ENCODE assay signal across 27 cellular contexts in the genomic region with DNA sequence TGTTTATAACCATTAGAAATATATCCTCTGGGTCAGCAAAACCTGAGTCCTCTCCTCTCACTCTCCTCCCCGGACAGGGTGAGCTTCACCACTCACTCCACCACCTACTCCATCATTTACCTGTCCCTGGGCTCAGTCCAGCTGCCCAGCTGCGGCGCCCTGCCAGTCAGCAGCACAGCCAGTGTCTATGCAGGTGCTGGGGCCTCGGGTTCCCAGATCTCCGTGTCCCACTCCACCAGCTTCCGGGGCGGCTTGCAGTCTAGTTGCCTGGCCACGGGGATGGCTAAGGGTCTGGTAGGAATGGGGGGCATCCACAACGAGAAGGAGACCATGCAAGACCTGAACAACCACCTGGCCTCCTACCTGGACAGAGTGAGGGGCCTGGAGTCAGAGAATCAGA.
DNase-seq lines count a peak whose midpoint lies in the region; ATAC-seq, FAIRE-seq and TF ChIP-seq lines count a peak whose summit lies in the region.
"Had no signal": no experiment of that assay in that cellular context is flagged by ENCODE, and none has a peak within 500 bp of the region (broad histone marks: within the 10 kb centered on the region; RNA-seq: fewer than 3 reads in every experiment).

No MANE protein-coding gene starts in this region.

- CTCF ChIA-PET in H1 (lab: Charles Lee; ENCODE audit: partially characterized antibody), result no interaction called here

- H3K56ac ChIP-seq in H1 (replicated peaks; ENCODE audit: insufficient read length, low read depth, low read length), result no peak overlapping the region

- H3K4me2 ChIP-seq in H1 (ENCODE audit: insufficient read depth in 1 of 2, low read depth in 2 of 2, low read length in 2 of 2) (no peak overlapping the region), GM23248 (ENCODE audit: unreplicated experiment) (no peak overlapping the region)
- H3K4me2 ChIP-seq: A549; BLaER1 treated with 17β-estradiol and CSF1 and Interleukin-3, amounts not matched to agents 10 nM and 100 nM had no signal

- H3K4ac ChIP-seq in H1 (replicated peaks; ENCODE audit: insufficient read length, low read depth, low read length), result no peak overlapping the region

- no peak overlapping the region for H4K91ac ChIP-seq in H1 (replicated peaks; ENCODE audit: insufficient read length, low read length)

- no peak overlapping the region for H2BK12ac ChIP-seq in H1 (ENCODE audit: low read depth, low read length)

- no peaks in the 10 kb centered on the region for H3K4me1 Mint-ChIP-seq in T-helper 17 cell
- H3K4me1 Mint-ChIP-seq: B cell had no signal

- POLR2A ChIA-PET in H1 (lab: Charles Lee; ENCODE audit: partially characterized antibody), result no interaction called here

- H3K36me3 Mint-ChIP-seq in T-helper 17 cell (ENCODE audit: low read depth), result no peaks in the 10 kb centered on the region
- H3K36me3 Mint-ChIP-seq: CD8-positive, alpha-beta T cell had no signal

- H2BK5ac ChIP-seq in H1 (ENCODE audit: low read depth, low read length), result no peak overlapping the region

- TF ChIP-seq RAD21 in H1 (IDR thresholded peaks at IDR 0.05 in 1 of 2, conservative IDR thresholded peaks at IDR 0.05 in 1 of 2; ENCODE audit: low read depth in 2 of 2, low read length in 2 of 2), result no peak

- H3K27ac Mint-ChIP-seq in T-helper 17 cell, result no peak overlapping the region
- H3K27ac Mint-ChIP-seq: B cell; CD4-positive, alpha-beta T cell; CD8-positive, alpha-beta T cell had no signal

- H2AFZ ChIP-seq in H1 (ENCODE audit: low read length) (no peak overlapping the region), GM23248 (no peak overlapping the region)

- H3K14ac ChIP-seq in H1 (ENCODE audit: insufficient read length), result no peak overlapping the region

- intact Hi-C loops in posterior vena cava (cut with DNase I) (no loop called here), aorta (cut with DNase I) (no loop called here)

- H3K27me3 Mint-ChIP-seq in T-helper 17 cell, result no peaks in the 10 kb centered on the region
- H3K27me3 Mint-ChIP-seq: B cell; CD4-positive, alpha-beta T cell had no signal

- in situ Hi-C loops in GM23248 (cut with MboI), result no loop called here

- H3K18ac ChIP-seq in H1 (ENCODE audit: extremely low read depth, low read length), result no peak overlapping the region

- H3K23ac ChIP-seq in H1 (ENCODE audit: insufficient read length), result no peak overlapping the region

- no peak for TF ChIP-seq EP300 in H1 (IDR thresholded peaks at IDR 0.05; ENCODE audit: borderline replicate concordance in 1 of 2, low read depth in 2 of 2, low read length in 2 of 2)

- H2BK20ac ChIP-seq in H1 (ENCODE audit: low read length), result no peak overlapping the region

- H3K36me3 ChIP-seq in H1 (ENCODE audit: control insufficient read depth in 2 of 4, insufficient read depth in 4 of 4, low read length in 3 of 4), result no peaks in the 10 kb centered on the region
- no peaks in the 10 kb centered on the region for H3K36me3 ChIP-seq in aorta (ENCODE audit: control insufficient read depth in 1 of 2, insufficient read depth in 2 of 2, low read length in 1 of 2)
- H3K36me3 ChIP-seq in GM23248 (ENCODE audit: low read depth), result no peaks in the 10 kb centered on the region
- H3K36me3 ChIP-seq: BLaER1 treated with 17β-estradiol and CSF1 and Interleukin-3, amounts not matched to agents 10 nM and 100 nM had no signal

- H3K9ac ChIP-seq in H1 (replicated peaks in 1 of 4; ENCODE audit: extremely low read depth in 1 of 4, low read depth in 3 of 4, low read length in 3 of 4) (no peak overlapping the region), GM23248 (no peak overlapping the region)
- H3K9ac ChIP-seq: BLaER1 treated with 17β-estradiol and CSF1 and Interleukin-3, amounts not matched to agents 10 nM and 100 nM had no signal

- no peak overlapping the region for H2BK120ac ChIP-seq in H1 (replicated peaks; ENCODE audit: low read depth, low read length)

- no peaks in the 10 kb centered on the region for H3K9me2 ChIP-seq in GM23248 (ENCODE audit: insufficient read depth)

- TF ChIP-seq POLR2A in H1 (IDR thresholded peaks at IDR 0.05; ENCODE audit: control extremely low read depth in 1 of 2, low read depth in 2 of 2, low read length in 2 of 2), result no peak

- H3K9me3 ChIP-seq in T-helper 17 cell (ENCODE audit: control insufficient read depth, low read length, poor library complexity, severe bottlenecking) (no peaks in the 10 kb centered on the region), H1 (ENCODE audit: insufficient read depth in 2 of 2, low read depth in 1 of 2, low read length in 1 of 2) (no peaks in the 10 kb centered on the region), aorta (ENCODE audit: control insufficient read depth, low read length) (no peaks in the 10 kb centered on the region), GM23248 (ENCODE audit: low read depth) (no peaks in the 10 kb centered on the region)
- H3K9me3 ChIP-seq: A549; BLaER1 treated with 17β-estradiol and CSF1 and Interleukin-3, amounts not matched to agents 10 nM and 100 nM; Caco-2 had no signal

- H3K4me1 ChIP-seq in H1 (replicated peaks in 1 of 4; ENCODE audit: control insufficient read depth in 3 of 4, insufficient read depth in 4 of 4, low read length in 3 of 4) (no peaks in the 10 kb centered on the region), aorta (ENCODE audit: control insufficient read depth in 1 of 2, insufficient read depth in 2 of 2, low read length in 2 of 2) (no peaks in the 10 kb centered on the region), GM23248 (ENCODE audit: insufficient read depth) (no peaks in the 10 kb centered on the region)
- H3K4me1 ChIP-seq: A549; BLaER1 treated with 17β-estradiol and CSF1 and Interleukin-3, amounts not matched to agents 10 nM and 100 nM; Caco-2 had no signal

- WGBS in H1 (ENCODE audit: extremely low coverage in 1 of 2, insufficient coverage in 1 of 2, insufficient read length in 1 of 2, insufficient replicate concordance in 2 of 2, low coverage in 1 of 2, low lambda C conversion rate in 2 of 2, missing lambda C conversion rate in 1 of 2), 2 experiments, result 87% methylated on average over 8 of the region's 9 CpGs; no CpG with 5 or more reads in 1 of the 2 experiments
- WGBS in aorta, 2 donors, result 71 to 92% methylated on average over 9 of the region's 9 CpGs
- WGBS in GM23248 (ENCODE audit: low coverage in 1 of 2, low lambda C conversion rate in 2 of 2, missing lambda C conversion rate in 2 of 2), 2 experiments, result 31 to 37% methylated on average over 8 to 9 of the region's 9 CpGs

- H3K27ac ChIP-seq in H1 (ENCODE audit: low read depth, low read length) (no peak overlapping the region), aorta (ENCODE audit: low read depth in 1 of 2, low read length in 2 of 2) (no peak overlapping the region), GM23248 (no peak overlapping the region)
- H3K27ac ChIP-seq: 22Rv1; A549; BLaER1 treated with 17β-estradiol and CSF1 and Interleukin-3, amounts not matched to agents 10 nM and 100 nM; C4-2B had no signal

- H2AK5ac ChIP-seq in H1 (ENCODE audit: low read depth, low read length), result no peak overlapping the region

- no peaks in the 10 kb centered on the region for H3K23me2 ChIP-seq in H1 (ENCODE audit: low read depth, low read length)

- no peak for DNase-seq in T-helper 17 cell
- DNase-seq in H1 (ENCODE audit: low read depth in 1 of 2, low spot score in 2 of 2), result no peak
- DNase-seq in posterior vena cava (ENCODE audit: low spot score), result peak; percentile 74
- peak in 1 of 2 donors; percentile 68 for DNase-seq in aorta
- no peak for DNase-seq in DMS153 (lab: John Stamatoyannopoulos, UW)
- no peak for DNase-seq in GM23248
- DNase-seq: AML-193; Caco-2; Calu3; CD4-positive, alpha-beta T cell; CD8-positive, alpha-beta T cell; DMS53; DMS79; DND-41; EL; GDM1 had no signal

- H3K4me3 Mint-ChIP-seq in T-helper 17 cell, result peak overlapping the region; percentile 12
- H3K4me3 Mint-ChIP-seq: B cell; CD4-positive, alpha-beta T cell; CD8-positive, alpha-beta T cell had no signal

- H3K79me2 ChIP-seq in H1 (ENCODE audit: control insufficient read depth in 1 of 2, insufficient read depth in 2 of 2, low read length in 2 of 2) (no peaks in the 10 kb centered on the region), GM23248 (ENCODE audit: insufficient read depth) (no peaks in the 10 kb centered on the region)

- no peak for ATAC-seq in T-helper 17 cell
- ATAC-seq in aorta (ENCODE audit: low FRiP score), result peak; percentile 15
- ATAC-seq in GM19351 (IDR thresholded peaks at IDR 0.05; ENCODE audit: unreplicated experiment), result no peak
- ATAC-seq: A549; CD8-positive, alpha-beta T cell; GM12878 had no signal

- H4K8ac ChIP-seq in H1 (ENCODE audit: extremely low read depth, insufficient read depth, low read length), result peak overlapping the region; percentile 51; the same call in 1 of the 2 replicates

- H3K4me3 ChIP-seq in H1 (ENCODE audit: extremely low read depth in 1 of 4, insufficient read depth in 2 of 4, low read depth in 3 of 4, low read length in 4 of 4) (no peak overlapping the region), aorta (ENCODE audit: low read length in 2 of 2) (no peak overlapping the region), GM23248 (no peak overlapping the region)
- H3K4me3 ChIP-seq: A549; BLaER1 treated with 17β-estradiol and CSF1 and Interleukin-3, amounts not matched to agents 10 nM and 100 nM; GM12878 had no signal

- H2BK15ac ChIP-seq in H1 (ENCODE audit: low read length), result no peak overlapping the region

- H3K79me1 ChIP-seq in H1 (ENCODE audit: low read depth, low read length), result no peaks in the 10 kb centered on the region

- TF ChIP-seq CTCF in H1 (IDR thresholded peaks at IDR 0.05; ENCODE audit: control extremely low read depth in 1 of 3, insufficient read depth in 1 of 3, low read depth in 1 of 3, low read length in 3 of 3), result no peak

- no peaks in the 10 kb centered on the region for H4K20me1 ChIP-seq in H1 (replicated peaks in 1 of 2; ENCODE audit: control insufficient read depth in 1 of 2, insufficient read depth in 2 of 2, low read length in 2 of 2)
- H4K20me1 ChIP-seq in GM23248 (ENCODE audit: insufficient read depth), result no peaks in the 10 kb centered on the region
- H4K20me1 ChIP-seq: BLaER1 treated with 17β-estradiol and CSF1 and Interleukin-3, amounts not matched to agents 10 nM and 100 nM had no signal

- H3K27me3 ChIP-seq in H1 (replicated peaks in 1 of 4; ENCODE audit: control insufficient read depth in 3 of 4, extremely low read depth in 1 of 4, insufficient read depth in 3 of 4, low read length in 3 of 4) (no peaks in the 10 kb centered on the region), aorta (ENCODE audit: control insufficient read depth in 1 of 2, insufficient read depth in 2 of 2, low read length in 1 of 2) (no peaks in the 10 kb centered on the region), GM23248 (replicated peaks; ENCODE audit: insufficient read depth) (no peaks in the 10 kb centered on the region)

- no peak for FAIRE-seq in H1 (lab: Jason Lieb, UNC)
- FAIRE-seq: A549, D721Med, GM12878, GM12892, GM18507, GM19239 had no signal

- no peak overlapping the region for H4K5ac ChIP-seq in H1 (ENCODE audit: insufficient read length, low read depth, low read length)

- H3F3A ChIP-seq in GM23248 (ENCODE audit: insufficient read depth), result no peaks in the 10 kb centered on the region

TF ChIP-seq in H1, 55 proteins besides CTCF, POLR2A, EP300 and RAD21 (continues in another document):
- TF ChIP-seq CHD1 (IDR thresholded peaks at IDR 0.05; ENCODE audit: low read depth, low read length) (no peak), SIN3A (conservative IDR thresholded peaks at IDR 0.05 in 1 of 2, IDR thresholded peaks at IDR 0.05 in 1 of 2; ENCODE audit: low read depth in 1 of 2, low read length in 2 of 2) (no peak), RXRA (IDR thresholded peaks at IDR 0.05; ENCODE audit: insufficient read depth, low read depth, low read length) (no peak)
